34 cellular contexts compared by ENCODE assay signal in the genomic region with DNA sequence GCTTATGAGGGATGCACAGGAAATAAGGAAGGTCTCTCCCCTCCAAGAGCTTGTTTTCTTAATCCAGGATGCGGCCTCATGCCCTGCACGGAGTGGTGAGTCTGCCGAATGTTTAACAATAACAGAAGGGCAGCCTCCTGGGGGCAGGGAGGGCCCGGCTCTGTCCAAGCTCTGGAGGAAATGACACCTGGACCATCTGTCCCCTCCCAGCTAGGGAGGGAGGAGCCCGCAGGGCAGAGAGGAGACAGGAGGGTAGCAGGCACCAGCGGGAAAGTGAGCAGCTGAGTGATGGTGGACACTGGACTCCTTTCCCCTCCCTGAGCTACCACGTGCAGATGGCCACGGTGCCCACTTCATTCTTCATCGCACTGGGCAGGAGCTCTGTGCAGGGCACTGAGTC.
"Had no signal": no experiment of that assay in that cellular context is flagged by ENCODE, and none has a peak within 500 bp of the region (broad histone marks: within the 10 kb centered on the region; RNA-seq: fewer than 3 reads in every experiment).

No MANE protein-coding gene starts in this region.

- H3K27me3 ChIP-seq: MG63 had no signal

- H3K9me3 ChIP-seq: MG63 had no signal

- H3K36me3 ChIP-seq: MG63 had no signal

- DNase-seq: Karpas-422, Kasumi-1, MG63, MM.1S, MV-4-11, NCI-H1048, NCI-H1092, NCI-H1092 treated with DMSO at 0.1 percent for 48 hours, NCI-H1105, NCI-H1105 treated with DMSO at 0.1 percent for 48 hours, NCI-H1417, NCI-H1417 treated with DMSO at 0.1 percent for 48 hours, NCI-H1436, NCI-H1436 treated with DMSO at 0.1 percent for 48 hours, NCI-H146, NCI-H1694, NCI-H1694 treated with DMSO at 0.1 percent for 48 hours, NCI-H187, NCI-H187 treated with DMSO at 0.1 percent for 48 hours, NCI-H1930, NCI-H2029, NCI-H2029 treated with DMSO at 0.1 percent for 48 hours, NCI-H2081, NCI-H2081 treated with DMSO at 0.1 percent for 48 hours, NCI-H2107, NCI-H2171, NCI-H2171 treated with DMSO at 0.1 percent for 48 hours, NCI-H2227 treated with DMSO at 0.1 percent for 48 hours, NCI-H226, NCI-H345, NCI-H446, NCI-H446 treated with DMSO at 0.1 percent for 48 hours, NCI-H510A, NCI-H510A treated with DMSO at 0.1 percent for 48 hours had no signal

- H3K4me3 ChIP-seq: MG63 had no signal
